ENCODE assay signal across 20 cellular contexts in genomic region chr10:8407561-8408021, GRCh38.
"Had no signal": no experiment of that assay in that cellular context is flagged by ENCODE, and none has a peak within 500 bp of the region (broad histone marks: within the 10 kb centered on the region; RNA-seq: fewer than 3 reads in every experiment).

No MANE protein-coding gene starts in this region.

- ATAC-seq: activated CD4-positive, alpha-beta T cell treated with anti-CD3 and anti-CD28 coated beads for 36 hours; left ventricle myocardium superior; natural killer cell treated with Interleukin-12 subunit alpha and Interleukin-12 subunit beta and Interleukin-15 and Interleukin-18, amount 100 ng/mL, for 72 hours had no signal

- H3K27me3 Mint-ChIP-seq: activated CD4-positive, alpha-beta memory T cell treated with anti-CD3 and anti-CD28 coated beads, Interleukin-2, amount 10 ng/mL, durations not matched to agents 7 days and 5 days; activated CD4-positive, alpha-beta T cell treated with anti-CD3 and anti-CD28 coated beads for 36 hours; activated naive CD4-positive, alpha-beta T cell treated with anti-CD3 and anti-CD28 coated beads, Interleukin-2, amount 50 U/mL, for 24 hours; activated T-cell treated with anti-CD3 and anti-CD28 coated beads, Interleukin-2, amount 50 U/mL, for 24 hours; memory B cell had no signal

- H3K27me3 ChIP-seq: colonic mucosa, hepatocyte, right atrium auricular region, tibial nerve had no signal

- H3K27ac ChIP-seq: colonic mucosa, esophagus muscularis mucosa, hepatocyte, right atrium auricular region, tibial nerve, WERI-Rb-1 had no signal

- H3K4me3 Mint-ChIP-seq: activated CD4-positive, alpha-beta memory T cell treated with anti-CD3 and anti-CD28 coated beads, Interleukin-2, amount 10 ng/mL, durations not matched to agents 7 days and 5 days; activated CD4-positive, alpha-beta T cell treated with anti-CD3 and anti-CD28 coated beads for 36 hours; activated naive CD4-positive, alpha-beta T cell treated with anti-CD3 and anti-CD28 coated beads, Interleukin-2, amount 50 U/mL, for 24 hours; activated T-cell treated with anti-CD3 and anti-CD28 coated beads, Interleukin-2, amount 50 U/mL, for 24 hours; memory B cell; natural killer cell treated with Interleukin-12 subunit alpha and Interleukin-12 subunit beta and Interleukin-15 and Interleukin-18, amount 100 ng/mL, for 72 hours had no signal

- DNase-seq: activated CD4-positive, alpha-beta memory T cell treated with anti-CD3 and anti-CD28 coated beads, Interleukin-2, amount 10 ng/mL, durations not matched to agents 7 days and 5 days; activated CD4-positive, alpha-beta T cell treated with anti-CD3 and anti-CD28 coated beads for 36 hours; activated effector memory CD4-positive, alpha-beta T cell treated with Interleukin-2 at 50 U/mL for 16 hours; activated T-cell treated with anti-CD3 and anti-CD28 coated beads, Interleukin-2, amount 50 U/mL, for 24 hours; amniotic stem cell; colonic mucosa; left ventricle myocardium superior; nucleus accumbens; posterior cingulate gyrus; stimulated activated CD4-positive, alpha-beta T cell treated with anti-CD3 and anti-CD28 coated beads, Interleukin-15, amount 100 ng/mL, for 24 hours; stimulated activated CD4-positive, alpha-beta T cell treated with anti-CD3 and anti-CD28 coated beads, Interleukin-4, amount 100 ng/mL, for 1 hour; stimulated activated naive CD4-positive, alpha-beta T cell; WERI-Rb-1 had no signal

- H3K27ac Mint-ChIP-seq: activated CD4-positive, alpha-beta memory T cell treated with anti-CD3 and anti-CD28 coated beads, Interleukin-2, amount 10 ng/mL, durations not matched to agents 7 days and 5 days; activated CD4-positive, alpha-beta T cell treated with anti-CD3 and anti-CD28 coated beads for 36 hours; activated naive CD4-positive, alpha-beta T cell treated with anti-CD3 and anti-CD28 coated beads, Interleukin-2, amount 50 U/mL, for 24 hours; activated T-cell treated with anti-CD3 and anti-CD28 coated beads, Interleukin-2, amount 50 U/mL, for 24 hours; memory B cell; natural killer cell treated with Interleukin-12 subunit alpha and Interleukin-12 subunit beta and Interleukin-15 and Interleukin-18, amount 100 ng/mL, for 72 hours had no signal

- H3K4me3 ChIP-seq: colonic mucosa, esophagus muscularis mucosa, hepatocyte, right atrium auricular region, tibial nerve had no signal

- H3K4me2 ChIP-seq: hepatocyte had no signal

- H2AFZ ChIP-seq: hepatocyte had no signal

- H3K4me1 ChIP-seq: colonic mucosa, esophagus muscularis mucosa, right atrium auricular region, tibial nerve had no signal

- H3K36me3 ChIP-seq: colonic mucosa, esophagus muscularis mucosa, right atrium auricular region, tibial nerve, WERI-Rb-1 had no signal

- H3K79me2 ChIP-seq: hepatocyte had no signal

- H3K9me3 ChIP-seq: colonic mucosa, esophagus muscularis mucosa, right atrium auricular region had no signal

- H3K9me3 Mint-ChIP-seq: activated CD4-positive, alpha-beta memory T cell treated with anti-CD3 and anti-CD28 coated beads, Interleukin-2, amount 10 ng/mL, durations not matched to agents 7 days and 5 days; activated naive CD4-positive, alpha-beta T cell treated with anti-CD3 and anti-CD28 coated beads, Interleukin-2, amount 50 U/mL, for 24 hours; activated T-cell treated with anti-CD3 and anti-CD28 coated beads, Interleukin-2, amount 50 U/mL, for 24 hours; memory B cell; natural killer cell treated with Interleukin-12 subunit alpha and Interleukin-12 subunit beta and Interleukin-15 and Interleukin-18, amount 100 ng/mL, for 72 hours had no signal

- H3K36me3 Mint-ChIP-seq: activated naive CD4-positive, alpha-beta T cell treated with anti-CD3 and anti-CD28 coated beads, Interleukin-2, amount 50 U/mL, for 24 hours; memory B cell; natural killer cell treated with Interleukin-12 subunit alpha and Interleukin-12 subunit beta and Interleukin-15 and Interleukin-18, amount 100 ng/mL, for 72 hours had no signal
